Comparison of ENCODE assay signal across 16 cellular contexts in genomic region chr18:33584845-33585775, GRCh38. TPM values are rescaled to one million over a fixed set of nuclear protein-coding genes. Genes with fewer than 3 reads are reported as not detected.
DNase-seq lines count a peak whose midpoint lies in the region; ATAC-seq, FAIRE-seq and TF ChIP-seq lines count a peak whose summit lies in the region.
"Had no signal": no experiment of that assay in that cellular context is flagged by ENCODE, and none has a peak within 500 bp of the region (broad histone marks: within the 10 kb centered on the region; RNA-seq: fewer than 3 reads in every experiment).

No MANE protein-coding gene starts in this region.

- DNase-seq in DMS153 treated with DMSO at 0.1 percent for 48 hours (lab: John Stamatoyannopoulos, UW; ENCODE audit: unreplicated experiment) (peak; percentile 45), NCI-H2029 treated with DMSO at 0.1 percent for 48 hours (lab: John Stamatoyannopoulos, UW) (peak; percentile 79), H1 (ENCODE audit: low read depth in 1 of 2, low spot score in 2 of 2) (peak in 1 of 2 experiments; percentile 17), midbrain (lab: John Stamatoyannopoulos, UW) (peak; percentile 56), SIG-M5 (lab: John Stamatoyannopoulos, UW) (no peak)
- no peak for DNase-seq in activated CD4-positive, CD25-positive, alpha-beta regulatory T cell treated with anti-CD3 and anti-CD28 coated beads, Interleukin-2, amount 50 U/mL, for 72 hours
- DNase-seq: DND-41; IMR-90; kidney glomerular epithelial cell; NCI-H2227 treated with DMSO at 0.1 percent for 48 hours; SHP77 treated with DMSO at 0.1 percent for 48 hours; stimulated activated CD8-positive, alpha-beta memory T cell treated with anti-CD3 and anti-CD28 coated beads, Interleukin-4, amount 100 ng/mL, for 48 hours had no signal

- H3K9ac ChIP-seq in H1 (replicated peaks in 1 of 4; ENCODE audit: extremely low read depth in 1 of 4, low read depth in 3 of 4, low read length in 3 of 4): no peak overlapping the region

- H3K9me3 ChIP-seq in H1 (ENCODE audit: insufficient read depth in 2 of 2, low read depth in 1 of 2, low read length in 1 of 2): peaks cover 0 to 2% of the 10 kb centered on the region in 2 experiments; a peak in 2 of 4 replicates

- TF ChIP-seq RAD21 in H1 (IDR thresholded peaks at IDR 0.05 in 1 of 2, conservative IDR thresholded peaks at IDR 0.05 in 1 of 2; ENCODE audit: low read depth in 2 of 2, low read length in 2 of 2): no peak

- no peak for TF ChIP-seq EP300 in H1 (IDR thresholded peaks at IDR 0.05; ENCODE audit: borderline replicate concordance in 1 of 2, low read depth in 2 of 2, low read length in 2 of 2)

- no peak overlapping the region for H2BK120ac ChIP-seq in H1 (replicated peaks; ENCODE audit: low read depth, low read length)

- no peak overlapping the region for H3K18ac ChIP-seq in H1 (ENCODE audit: extremely low read depth, low read length)

- peak; percentile 32 for FAIRE-seq in H1 (lab: Jason Lieb, UNC)

- H2BK5ac ChIP-seq in H1 (ENCODE audit: low read depth, low read length): no peak overlapping the region

- no peaks in the 10 kb centered on the region for H4K20me1 ChIP-seq in H1 (replicated peaks in 1 of 2; ENCODE audit: control insufficient read depth in 1 of 2, insufficient read depth in 2 of 2, low read length in 2 of 2)

- no peak overlapping the region for H4K8ac ChIP-seq in H1 (ENCODE audit: extremely low read depth, insufficient read depth, low read length)

- CTCF ChIA-PET in H1 (lab: Charles Lee; ENCODE audit: partially characterized antibody): interaction anchor here (0.6 kb wide), 1 partner anchor 1275 kb away, joined by 3 read pairs; no protein-coding TSS in a partner anchor

- no peak for ATAC-seq in HG03571 (IDR thresholded peaks at IDR 0.05; ENCODE audit: unreplicated experiment)
- ATAC-seq in GM21515 (IDR thresholded peaks at IDR 0.05; ENCODE audit: unreplicated experiment): no peak
- ATAC-seq: HCT116 had no signal

- H3K23ac ChIP-seq in H1 (ENCODE audit: insufficient read length): no peak overlapping the region

- no peak overlapping the region for H2BK20ac ChIP-seq in H1 (ENCODE audit: low read length)

- no peak overlapping the region for H4K5ac ChIP-seq in H1 (ENCODE audit: insufficient read length, low read depth, low read length)

- TF ChIP-seq CTCF in H1 (IDR thresholded peaks at IDR 0.05; ENCODE audit: control extremely low read depth in 1 of 3, insufficient read depth in 1 of 3, low read depth in 1 of 3, low read length in 3 of 3): no peak

- no peak for TF ChIP-seq POLR2A in H1 (IDR thresholded peaks at IDR 0.05; ENCODE audit: control extremely low read depth in 1 of 2, low read depth in 2 of 2, low read length in 2 of 2)

- H3K79me1 ChIP-seq in H1 (ENCODE audit: low read depth, low read length): no peaks in the 10 kb centered on the region

- no peak overlapping the region for H2AFZ ChIP-seq in H1 (ENCODE audit: low read length)

- H3K27ac ChIP-seq in H1 (ENCODE audit: low read depth, low read length): no peak overlapping the region

- H3K4me2 ChIP-seq in H1 (ENCODE audit: insufficient read depth in 1 of 2, low read depth in 2 of 2, low read length in 2 of 2): peak overlapping the region; percentile 35 to 60

- H3K36me3 ChIP-seq in H1 (ENCODE audit: control insufficient read depth in 2 of 4, insufficient read depth in 4 of 4, low read length in 3 of 4): no peaks in the 10 kb centered on the region; a peak in 1 of 8 replicates

- 39% methylated on average over 6 of the region's 6 CpGs; no CpG with 5 or more reads in 1 of the 2 experiments for WGBS in H1 (ENCODE audit: extremely low coverage in 1 of 2, insufficient coverage in 1 of 2, insufficient read length in 1 of 2, insufficient replicate concordance in 2 of 2, low coverage in 1 of 2, low lambda C conversion rate in 2 of 2, missing lambda C conversion rate in 1 of 2), 2 experiments

- H3K27me3 ChIP-seq in H1 (replicated peaks in 1 of 4; ENCODE audit: control insufficient read depth in 3 of 4, extremely low read depth in 1 of 4, insufficient read depth in 3 of 4, low read length in 3 of 4): no peaks in the 10 kb centered on the region; a peak in 1 of 7 replicates

- no peaks in the 10 kb centered on the region; the same call in 1 of the 2 replicates for H3K23me2 ChIP-seq in H1 (ENCODE audit: low read depth, low read length)

- peak overlapping the region in 1 of 4 experiments; percentile 31; a peak in 1 of 8 replicates for H3K4me3 ChIP-seq in H1 (ENCODE audit: extremely low read depth in 1 of 4, insufficient read depth in 2 of 4, low read depth in 3 of 4, low read length in 4 of 4)

- H3K56ac ChIP-seq in H1 (replicated peaks; ENCODE audit: insufficient read length, low read depth, low read length): no peak overlapping the region

- POLR2A ChIA-PET in H1 (lab: Charles Lee; ENCODE audit: partially characterized antibody): interaction anchor here (0.9 kb wide), 1 partner anchor 9 kb away, joined by 3 read pairs; no protein-coding TSS in a partner anchor

- no peak overlapping the region for H3K4ac ChIP-seq in H1 (replicated peaks; ENCODE audit: insufficient read length, low read depth, low read length)

- no peak overlapping the region for H2BK15ac ChIP-seq in H1 (ENCODE audit: low read length)

- peaks cover 0 to 7% (median 0%) of the 10 kb centered on the region in 4 experiments; a peak in 2 of 7 replicates for H3K4me1 ChIP-seq in H1 (replicated peaks in 1 of 4; ENCODE audit: control insufficient read depth in 3 of 4, insufficient read depth in 4 of 4, low read length in 3 of 4)

- H4K91ac ChIP-seq in H1 (replicated peaks; ENCODE audit: insufficient read length, low read length): no peak overlapping the region

- H3K79me2 ChIP-seq in H1 (ENCODE audit: control insufficient read depth in 1 of 2, insufficient read depth in 2 of 2, low read length in 2 of 2): no peaks in the 10 kb centered on the region

- no peak overlapping the region for H3K14ac ChIP-seq in H1 (ENCODE audit: insufficient read length)

- no peak overlapping the region for H2AK5ac ChIP-seq in H1 (ENCODE audit: low read depth, low read length)

- H2BK12ac ChIP-seq in H1 (ENCODE audit: low read depth, low read length): no peak overlapping the region

TF ChIP-seq in H1, 55 proteins besides CTCF, POLR2A, EP300 and RAD21 (continues in another document):
- TF ChIP-seq RNF2 (IDR thresholded peaks at IDR 0.05; ENCODE audit: borderline replicate concordance, low read depth, low read length, missing control alignments, poor library complexity, severe bottlenecking) (no peak), CREB1 (IDR thresholded peaks at IDR 0.05) (no peak), ATF2 (IDR thresholded peaks at IDR 0.05; ENCODE audit: low read length) (no peak), RBBP5 (IDR thresholded peaks at IDR 0.05; ENCODE audit: borderline replicate concordance, low read depth, low read length) (no peak), E2F6 (IDR thresholded peaks at IDR 0.05) (no peak), TCF12 (IDR thresholded peaks at IDR 0.05; ENCODE audit: low read depth, low read length) (no peak), MAX (IDR thresholded peaks at IDR 0.05) (no peak), SP1 (IDR thresholded peaks at IDR 0.05; ENCODE audit: low read depth, low read length) (peak; percentile 47; the same call in 1 of the 2 replicates), NANOG (IDR thresholded peaks at IDR 0.05; ENCODE audit: insufficient read depth, low read depth, low read length, poor library complexity, severe bottlenecking) (peak; percentile 97), PHF8 (conservative IDR thresholded peaks at IDR 0.05; ENCODE audit: low read depth, low read length) (no peak), TEAD4 (IDR thresholded peaks at IDR 0.05; ENCODE audit: low read depth, low read length) (no peak), BACH1 (IDR thresholded peaks at IDR 0.05; ENCODE audit: low read length) (no peak), SAP30 (IDR thresholded peaks at IDR 0.05; ENCODE audit: insufficient read depth, insufficient replicate concordance, low read length) (no peak), CBX8 (IDR thresholded peaks at IDR 0.05; ENCODE audit: borderline replicate concordance, low read depth, low read length) (no peak)

RNA-seq across cellular contexts. Expression of gene ASXL3, which starts 7.1 kb away (rescaled TPM):
- 1.3 TPM in 2 replicates for total RNA-seq in H1 (2021; fragmentation: NEBNext Ultra II Directional; extraction: Animal tissue kit (Norgen Biotek cat#: 25700))
- 0.08 and 0.14 TPM in 2 replicates for polyA plus RNA-seq in H1 (2011; rRNA removed)
- polyA plus RNA-seq in H1 (2011; cell fraction: cytosol; rRNA removed): 0.14 TPM
- 0.13 TPM for polyA plus RNA-seq in H1 (2011; cell fraction: nucleus; rRNA removed)
- 0.05 to 0.52 TPM (median 0.19 TPM) in 4 replicates for polyA plus RNA-seq in H1 (2012, experiment 1 of 2)
- not detected for polyA plus RNA-seq in H1 (2012, experiment 2 of 2)
- polyA plus RNA-seq in H1 (2013, experiment 1 of 2): 0.61 TPM
- polyA plus RNA-seq in H1 (2013, experiment 2 of 2): 0.61 TPM
- polyA minus RNA-seq in H1 (2011; rRNA and poly(A)+ RNA removed): 0.63 and 0.91 TPM in 2 replicates
- 0.15 TPM for polyA minus RNA-seq in H1 (2011; cell fraction: cytosol; rRNA and poly(A)+ RNA removed)
- polyA minus RNA-seq in H1 (2011; cell fraction: nucleus; rRNA and poly(A)+ RNA removed): 3.5 TPM
- total RNA-seq: osteoblast had no signal

Comparison
In these comparisons a context has a peak if more than half of its experiments do, and no peak if none do; other contexts are left out.
1. DNase-seq: peak in DMS153 treated with DMSO at 0.1 percent for 48 hours (single experiment), NCI-H2029 treated with DMSO at 0.1 percent for 48 hours (single experiment) and midbrain (single experiment); none in SIG-M5 (single experiment) and activated CD4-positive, CD25-positive, alpha-beta regulatory T cell treated with anti-CD3 and anti-CD28 coated beads, Interleukin-2, amount 50 U/mL, for 72 hours (single experiment).